In the genomic region with DNA sequence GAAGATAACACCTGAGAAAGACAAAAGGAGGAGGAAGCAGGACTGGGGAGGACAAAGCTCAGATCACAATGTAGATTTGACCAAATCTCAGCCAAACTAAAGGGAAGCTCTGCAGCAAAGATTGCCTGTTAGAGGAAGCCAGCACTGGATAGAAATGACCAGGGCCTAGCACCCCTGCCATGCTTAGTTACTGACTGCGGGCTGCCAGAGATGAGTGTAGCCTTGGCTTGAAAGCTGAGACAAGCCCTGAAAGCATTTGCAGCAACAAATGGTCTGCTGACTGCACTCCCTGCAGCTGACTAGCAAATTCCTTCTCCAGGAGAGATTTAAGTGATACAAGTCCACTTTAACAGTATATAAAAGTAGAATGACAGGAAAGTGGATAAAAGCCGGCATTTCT, we compare ENCODE assay signal across 2 cellular contexts.
TF ChIP-seq lines count a peak whose summit lies in the region.

No MANE protein-coding gene starts in this region.

TF ChIP-seq in GM23338, 12 proteins besides CTCF, POLR2A, EP300 and RAD21 (continued from another document):
- TF ChIP-seq NANOG (IDR thresholded peaks at IDR 0.05; ENCODE audit: borderline replicate concordance) (no peak), ZNF331 (CRISPR knock-in tag; IDR thresholded peaks at IDR 0.05; ENCODE audit: low read depth) (no peak), EZH2 (IDR thresholded peaks at IDR 0.05; ENCODE audit: low read depth, unreplicated experiment) (no peak), JUNB (IDR thresholded peaks at IDR 0.05; ENCODE audit: unreplicated experiment) (no peak), EZH2phosphoT487 (IDR thresholded peaks at IDR 0.05; ENCODE audit: unreplicated experiment) (no peak), STAT1 (IDR thresholded peaks at IDR 0.05; ENCODE audit: unreplicated experiment) (no peak), ZNF114 (CRISPR knock-in tag; IDR thresholded peaks at IDR 0.05) (no peak), CREB1 (CRISPR knock-in tag; IDR thresholded peaks at IDR 0.05; ENCODE audit: low read depth) (no peak)
- TF ChIP-seq, protein P1, sequence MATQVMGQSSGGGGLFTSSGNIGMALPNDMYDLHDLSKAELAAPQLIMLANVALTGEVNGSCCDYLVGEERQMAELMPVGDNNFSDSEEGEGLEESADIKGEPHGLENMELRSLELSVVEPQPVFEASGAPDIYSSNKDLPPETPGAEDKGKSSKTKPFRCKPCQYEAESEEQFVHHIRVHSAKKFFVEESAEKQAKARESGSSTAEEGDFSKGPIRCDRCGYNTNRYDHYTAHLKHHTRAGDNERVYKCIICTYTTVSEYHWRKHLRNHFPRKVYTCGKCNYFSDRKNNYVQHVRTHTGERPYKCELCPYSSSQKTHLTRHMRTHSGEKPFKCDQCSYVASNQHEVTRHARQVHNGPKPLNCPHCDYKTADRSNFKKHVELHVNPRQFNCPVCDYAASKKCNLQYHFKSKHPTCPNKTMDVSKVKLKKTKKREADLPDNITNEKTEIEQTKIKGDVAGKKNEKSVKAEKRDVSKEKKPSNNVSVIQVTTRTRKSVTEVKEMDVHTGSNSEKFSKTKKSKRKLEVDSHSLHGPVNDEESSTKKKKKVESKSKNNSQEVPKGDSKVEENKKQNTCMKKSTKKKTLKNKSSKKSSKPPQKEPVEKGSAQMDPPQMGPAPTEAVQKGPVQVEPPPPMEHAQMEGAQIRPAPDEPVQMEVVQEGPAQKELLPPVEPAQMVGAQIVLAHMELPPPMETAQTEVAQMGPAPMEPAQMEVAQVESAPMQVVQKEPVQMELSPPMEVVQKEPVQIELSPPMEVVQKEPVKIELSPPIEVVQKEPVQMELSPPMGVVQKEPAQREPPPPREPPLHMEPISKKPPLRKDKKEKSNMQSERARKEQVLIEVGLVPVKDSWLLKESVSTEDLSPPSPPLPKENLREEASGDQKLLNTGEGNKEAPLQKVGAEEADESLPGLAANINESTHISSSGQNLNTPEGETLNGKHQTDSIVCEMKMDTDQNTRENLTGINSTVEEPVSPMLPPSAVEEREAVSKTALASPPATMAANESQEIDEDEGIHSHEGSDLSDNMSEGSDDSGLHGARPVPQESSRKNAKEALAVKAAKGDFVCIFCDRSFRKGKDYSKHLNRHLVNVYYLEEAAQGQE (IDR thresholded peaks at IDR 0.05; ENCODE audit: unreplicated experiment), result no peak

TF ChIP-seq in H1, 55 proteins besides CTCF, POLR2A, EP300 and RAD21 (continued from another document):
- TF ChIP-seq, protein P2, sequence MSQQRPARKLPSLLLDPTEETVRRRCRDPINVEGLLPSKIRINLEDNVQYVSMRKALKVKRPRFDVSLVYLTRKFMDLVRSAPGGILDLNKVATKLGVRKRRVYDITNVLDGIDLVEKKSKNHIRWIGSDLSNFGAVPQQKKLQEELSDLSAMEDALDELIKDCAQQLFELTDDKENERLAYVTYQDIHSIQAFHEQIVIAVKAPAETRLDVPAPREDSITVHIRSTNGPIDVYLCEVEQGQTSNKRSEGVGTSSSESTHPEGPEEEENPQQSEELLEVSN (IDR thresholded peaks at IDR 0.05), result no peak
- TF ChIP-seq TAF1 (IDR thresholded peaks at IDR 0.05; ENCODE audit: low read depth, low read length), result no peak
- no peak for TF ChIP-seq EGR1 (IDR thresholded peaks at IDR 0.05; ENCODE audit: borderline replicate concordance, low read depth, low read length)
- TF ChIP-seq KDM4A (IDR thresholded peaks at IDR 0.05; ENCODE audit: low read depth, low read length, severe bottlenecking), result no peak
- no peak for TF ChIP-seq RBBP5 (IDR thresholded peaks at IDR 0.05; ENCODE audit: borderline replicate concordance, low read depth, low read length)
- no peak for TF ChIP-seq CBX5 (IDR thresholded peaks at IDR 0.05; ENCODE audit: low read depth, low read length)
- TF ChIP-seq YY1 (IDR thresholded peaks at IDR 0.05; ENCODE audit: low read depth, low read length), result no peak
- no peak for TF ChIP-seq SAP30 (IDR thresholded peaks at IDR 0.05; ENCODE audit: insufficient read depth, insufficient replicate concordance, low read length)
- no peak for TF ChIP-seq CTBP2 (IDR thresholded peaks at IDR 0.05; ENCODE audit: borderline replicate concordance, insufficient read depth, insufficient read length, low read length)
- TF ChIP-seq TAF7 (optimal IDR thresholded peaks at IDR 0.05; ENCODE audit: borderline replicate concordance, low read depth, low read length), result no peak
- TF ChIP-seq CHD2 (IDR thresholded peaks at IDR 0.05; ENCODE audit: low read length), result no peak
- no peak for TF ChIP-seq HDAC6 (IDR thresholded peaks at IDR 0.05; ENCODE audit: low read depth, low read length)
- TF ChIP-seq SP2 (IDR thresholded peaks at IDR 0.05; ENCODE audit: low read length), result no peak
